Comparison of ENCODE assay signal across 14 cellular contexts in genomic region chr12:13175499-13175898, GRCh38. TPM values are rescaled to one million over a fixed set of nuclear protein-coding genes. Genes with fewer than 3 reads are reported as not detected.
A peak's percentile ranks its signal among the peaks of the same experiment; 100 is the strongest.
DNase-seq lines count a peak whose midpoint lies in the region; ATAC-seq and TF ChIP-seq lines count a peak whose summit lies in the region.
"Had no signal": no experiment of that assay in that cellular context is flagged by ENCODE, and none has a peak within 500 bp of the region (broad histone marks: within the 10 kb centered on the region; RNA-seq: fewer than 3 reads in every experiment).

No MANE protein-coding gene starts in this region.

- no peak overlapping the region for H4K8ac ChIP-seq in mesenchymal stem cell (ENCODE audit: low read length)

- H3K4ac ChIP-seq in mesenchymal stem cell (ENCODE audit: low read depth in 1 of 2, low read length in 2 of 2) = no peak overlapping the region

- no peak overlapping the region for H2BK15ac ChIP-seq in mesenchymal stem cell (ENCODE audit: low read depth, poor library complexity, severe bottlenecking)

- DNase-seq in AG08395 (ENCODE audit: low spot score) = peak; percentile 75
- DNase-seq in LHCN-M2 (ENCODE audit: low read depth) = peak; percentile 87
- DNase-seq in epithelial cell of esophagus (ENCODE audit: low read depth) = peak; percentile 95
- DNase-seq in mesenchymal stem cell = no peak
- DNase-seq in stimulated activated effector memory CD8-positive, alpha-beta T cell treated with anti-CD3 and anti-CD28 coated beads, Interleukin-12 subunit alpha, Interleukin-12 subunit beta, amount 100 ng/mL, for 72 hours (ENCODE audit: low spot score in 2 of 2) = no peak
- no peak for DNase-seq in effector CD8-positive, alpha-beta T cell (lab: John Stamatoyannopoulos, UW)
- no peak for DNase-seq in caudate nucleus (lab: John Stamatoyannopoulos, UW)
- DNase-seq: activated CD4-positive, alpha-beta T cell treated with anti-CD3 and anti-CD28 coated beads, Interleukin-2, amount 50 U/mL, for 1 hour; activated effector memory CD4-positive, alpha-beta T cell treated with anti-CD3 and anti-CD28 coated beads, Interleukin-2, amount 50 U/mL, for 16 hours; Kasumi-1; natural killer cell had no signal

- no peak overlapping the region for H3K4me3 ChIP-seq in epithelial cell of esophagus (ENCODE audit: low read length)
- no peak overlapping the region for H3K4me3 ChIP-seq in mesenchymal stem cell (ENCODE audit: insufficient read depth in 1 of 2, low read depth in 1 of 2, low read length in 2 of 2)

- no peak overlapping the region for H3K4me2 ChIP-seq in mesenchymal stem cell (ENCODE audit: low read length, poor library complexity, severe bottlenecking)

- no peak overlapping the region for H3K27ac Mint-ChIP-seq in stimulated activated effector memory CD8-positive, alpha-beta T cell treated with anti-CD3 and anti-CD28 coated beads, Interleukin-12 subunit alpha, Interleukin-12 subunit beta, amount 100 ng/mL, for 72 hours
- H3K27ac Mint-ChIP-seq: natural killer cell; T-helper 1 cell treated with Interleukin-12 subunit alpha and Interleukin-12 subunit beta and Interleukin-4 antibody, amounts not matched to agents 30 μg/mL and 1 μg/mL, for 36 hours had no signal

- no peaks in the 10 kb centered on the region for H3K36me3 ChIP-seq in mesenchymal stem cell (ENCODE audit: control insufficient read depth in 1 of 2, insufficient read depth in 2 of 2, low read depth in 1 of 2, low read length in 2 of 2)

- peaks cover 43% of the 10 kb centered on the region for H3K4me1 Mint-ChIP-seq in stimulated activated effector memory CD8-positive, alpha-beta T cell treated with anti-CD3 and anti-CD28 coated beads, Interleukin-12 subunit alpha, Interleukin-12 subunit beta, amount 100 ng/mL, for 72 hours

- no peak for TF ChIP-seq CTCF in epithelial cell of esophagus (IDR thresholded peaks at IDR 0.05; ENCODE audit: insufficient read depth, low read depth, low read length, missing control alignments)

- H3K14ac ChIP-seq in mesenchymal stem cell (ENCODE audit: low read length in 2 of 2) = no peak overlapping the region

- no peak for ATAC-seq in HG03139 (IDR thresholded peaks at IDR 0.05; ENCODE audit: unreplicated experiment)
- ATAC-seq in stimulated activated effector memory CD8-positive, alpha-beta T cell treated with anti-CD3 and anti-CD28 coated beads, Interleukin-12 subunit alpha, Interleukin-12 subunit beta, amount 100 ng/mL, for 72 hours = no peak
- ATAC-seq: natural killer cell had no signal

- no peak overlapping the region for H2AFZ ChIP-seq in mesenchymal stem cell (ENCODE audit: low read depth, low read length)

- no peak overlapping the region for H2AK5ac ChIP-seq in mesenchymal stem cell (ENCODE audit: low read length, severe bottlenecking)

- H3K36me3 Mint-ChIP-seq in stimulated activated effector memory CD8-positive, alpha-beta T cell treated with anti-CD3 and anti-CD28 coated beads, Interleukin-12 subunit alpha, Interleukin-12 subunit beta, amount 100 ng/mL, for 72 hours = no peaks in the 10 kb centered on the region
- H3K36me3 Mint-ChIP-seq: natural killer cell had no signal

- H2BK12ac ChIP-seq in mesenchymal stem cell (ENCODE audit: low read length in 2 of 2) = no peak overlapping the region

- no peak overlapping the region for H4K91ac ChIP-seq in mesenchymal stem cell (ENCODE audit: low read length)

- no peak overlapping the region for H2BK120ac ChIP-seq in mesenchymal stem cell (ENCODE audit: low read depth, low read length)

- H3K9me3 ChIP-seq in mesenchymal stem cell (ENCODE audit: control insufficient read depth, low read length) = no peaks in the 10 kb centered on the region

- H3K4me1 ChIP-seq in mesenchymal stem cell (ENCODE audit: control insufficient read depth, insufficient read depth, low read depth, low read length) = peaks cover 13% of the 10 kb centered on the region

- no peak overlapping the region for H3K18ac ChIP-seq in mesenchymal stem cell (ENCODE audit: low read depth in 1 of 2, low read length in 2 of 2)

- H3K9me3 Mint-ChIP-seq in stimulated activated effector memory CD8-positive, alpha-beta T cell treated with anti-CD3 and anti-CD28 coated beads, Interleukin-12 subunit alpha, Interleukin-12 subunit beta, amount 100 ng/mL, for 72 hours = no peaks in the 10 kb centered on the region
- H3K9me3 Mint-ChIP-seq: central memory CD8-positive, alpha-beta T cell; natural killer cell; T-helper 1 cell treated with Interleukin-12 subunit alpha and Interleukin-12 subunit beta and Interleukin-4 antibody, amounts not matched to agents 30 μg/mL and 1 μg/mL, for 36 hours had no signal

- no peak overlapping the region for H2BK5ac ChIP-seq in mesenchymal stem cell (ENCODE audit: low read depth, low read length, poor library complexity, severe bottlenecking)

- WGBS in mesenchymal stem cell = 90% methylated on average over 3 of the region's 4 CpGs

- H3K4me3 Mint-ChIP-seq in stimulated activated effector memory CD8-positive, alpha-beta T cell treated with anti-CD3 and anti-CD28 coated beads, Interleukin-12 subunit alpha, Interleukin-12 subunit beta, amount 100 ng/mL, for 72 hours = no peak overlapping the region
- H3K4me3 Mint-ChIP-seq: central memory CD8-positive, alpha-beta T cell; natural killer cell; T-helper 1 cell treated with Interleukin-12 subunit alpha and Interleukin-12 subunit beta and Interleukin-4 antibody, amounts not matched to agents 30 μg/mL and 1 μg/mL, for 36 hours had no signal

- H3K23ac ChIP-seq in mesenchymal stem cell (ENCODE audit: low read length in 2 of 2) = no peak overlapping the region

- H3K27ac ChIP-seq in mesenchymal stem cell (ENCODE audit: low read length, poor library complexity, severe bottlenecking) = no peak overlapping the region
- H3K27ac ChIP-seq in caudate nucleus (ENCODE audit: low read depth, low read length) = no peak overlapping the region

- H3K27me3 ChIP-seq in mesenchymal stem cell (ENCODE audit: control insufficient read depth in 1 of 2, insufficient read depth in 1 of 2, low read length in 2 of 2) = no peaks in the 10 kb centered on the region

- peak overlapping the region; percentile 26 for H3K9ac ChIP-seq in mesenchymal stem cell (ENCODE audit: low read length)

- no peaks in the 10 kb centered on the region for H3K79me1 ChIP-seq in mesenchymal stem cell (replicated peaks; ENCODE audit: low read length, poor library complexity, severe bottlenecking)

RNA-seq across cellular contexts. Expression of gene EMP1, which starts 21.0 kb away (rescaled TPM):
- total RNA-seq in LHCN-M2 (2014; rRNA removed) = 590 and 679 TPM in 2 replicates
- polyA plus RNA-seq in LHCN-M2 (2012) = 194 TPM
- 110 TPM for polyA plus RNA-seq in mesenchymal stem cell (2013, experiment 1 of 2)
- 171 TPM for polyA plus RNA-seq in mesenchymal stem cell (2013, experiment 2 of 2)

Comparison
In these comparisons a context has a peak if more than half of its experiments do, and no peak if none do; other contexts are left out.
1. DNase-seq: peak in AG08395 (single experiment), LHCN-M2 (single experiment) and epithelial cell of esophagus (single experiment); none in mesenchymal stem cell (single experiment), stimulated activated effector memory CD8-positive, alpha-beta T cell treated with anti-CD3 and anti-CD28 coated beads, Interleukin-12 subunit alpha, Interleukin-12 subunit beta, amount 100 ng/mL, for 72 hours (0 of 2), effector CD8-positive, alpha-beta T cell (single experiment) and caudate nucleus (0 of 61).